15 cellular contexts compared by ENCODE assay signal in the genomic region with DNA sequence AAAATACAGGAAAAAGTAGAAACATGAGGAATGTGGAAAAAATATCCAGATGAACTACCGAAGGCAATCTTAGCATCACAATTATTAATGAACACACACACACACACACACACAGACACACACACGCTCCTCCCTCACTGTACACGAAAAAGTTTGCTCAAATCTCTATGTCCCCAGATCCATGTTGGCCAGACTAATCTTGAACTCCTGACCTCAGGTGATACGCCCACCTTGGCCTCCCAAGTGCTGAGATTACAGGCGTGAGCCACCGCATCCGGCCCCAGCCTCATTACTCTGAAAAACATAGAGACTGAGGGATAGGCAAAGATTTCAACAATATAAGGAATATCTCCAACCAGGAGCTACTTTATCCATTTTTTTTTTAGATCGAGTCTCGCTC.
"Had no signal": no experiment of that assay in that cellular context is flagged by ENCODE, and none has a peak within 500 bp of the region (broad histone marks: within the 10 kb centered on the region; RNA-seq: fewer than 3 reads in every experiment).

No MANE protein-coding gene starts in this region.

- H3K9me3 ChIP-seq: ascending aorta, breast epithelium, esophagus muscularis mucosa, heart right ventricle, left lung, prostate gland, right atrium auricular region, upper lobe of right lung had no signal

- ATAC-seq: activated CD8-positive, alpha-beta T cell treated with anti-CD3 and anti-CD28 coated beads for 36 hours; activated naive CD8-positive, alpha-beta T cell treated with anti-CD3 and anti-CD28 coated beads, Interleukin-2, amount 50 U/mL, for 24 hours; heart right ventricle had no signal

- H3K27me3 ChIP-seq: ascending aorta, breast epithelium, esophagus muscularis mucosa, heart right ventricle, left lung, right atrium auricular region, upper lobe of right lung had no signal

- H3K36me3 ChIP-seq: ascending aorta, breast epithelium, left lung, prostate gland, right atrium auricular region, upper lobe of right lung had no signal

- H3K27ac ChIP-seq: ascending aorta, coronary artery, prostate gland, upper lobe of right lung had no signal

- DNase-seq: activated B cell treated with CpG ODN at 0.5 μM for 24 hours; activated CD4-positive, alpha-beta T cell treated with anti-CD3 and anti-CD28 coated beads for 4 hours; activated CD8-positive, alpha-beta T cell treated with anti-CD3 and anti-CD28 coated beads for 36 hours; activated naive CD4-positive, alpha-beta T cell treated with anti-CD3 and anti-CD28 coated beads for 36 hours; activated naive CD8-positive, alpha-beta T cell treated with anti-CD3 and anti-CD28 coated beads, Interleukin-2, amount 50 U/mL, for 24 hours; activated T-cell treated with anti-CD3 and anti-CD28 coated beads, Interleukin-2, amount 50 U/mL, for 24 hours; heart right ventricle had no signal

- H3K4me3 ChIP-seq: ascending aorta, breast epithelium, coronary artery, esophagus muscularis mucosa, heart right ventricle, left lung, prostate gland, right atrium auricular region, upper lobe of right lung had no signal

- H3K4me1 ChIP-seq: ascending aorta had no signal
